In the genomic region with DNA sequence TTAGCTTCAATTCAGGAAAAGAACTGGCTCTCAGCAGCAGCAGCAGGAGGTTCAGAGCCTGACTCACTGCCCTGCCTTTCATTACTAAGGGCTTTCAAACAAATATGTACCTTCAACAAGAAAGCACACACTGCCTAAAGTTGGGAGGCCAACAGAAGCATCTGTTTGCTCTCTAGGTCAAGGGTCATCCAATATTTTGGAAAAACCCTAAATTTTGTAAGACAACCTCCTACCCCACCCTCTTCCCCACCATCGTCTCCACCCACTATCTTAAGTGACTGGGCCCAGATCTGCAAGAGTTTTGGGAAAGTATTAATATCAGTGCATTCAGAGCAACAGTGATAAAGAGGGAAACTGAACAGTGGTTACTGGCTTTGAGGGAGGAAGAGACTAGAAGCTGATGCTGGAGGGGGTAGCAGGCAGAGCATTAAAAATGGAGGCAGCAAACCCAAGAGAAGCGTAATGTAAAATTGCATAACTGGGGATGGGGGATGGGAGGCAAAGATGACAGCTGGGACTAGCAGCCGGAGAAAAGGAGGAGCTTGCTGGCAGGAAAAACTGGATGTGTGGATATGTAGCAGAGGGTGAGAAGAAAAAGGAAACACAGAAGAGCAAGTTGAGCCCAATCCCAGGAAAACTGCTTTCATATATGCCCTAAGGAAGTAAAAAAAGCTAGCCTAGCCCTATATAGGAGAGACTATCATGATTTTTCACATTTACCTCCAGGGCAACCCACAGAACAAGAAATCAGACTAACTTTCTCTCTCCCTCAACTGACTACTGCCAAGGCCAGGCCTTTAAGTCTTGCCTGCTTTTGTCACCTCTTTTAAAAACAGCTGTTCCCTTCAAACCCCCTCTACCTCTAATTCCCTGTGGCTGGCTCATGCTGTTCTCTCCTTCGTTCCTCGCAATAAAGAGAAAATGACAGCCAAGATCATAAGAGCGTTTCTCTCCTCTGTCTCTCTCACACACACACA, we compare ENCODE assay signal across 8 cellular contexts. TPM values are rescaled to one million over a fixed set of nuclear protein-coding genes. Genes with fewer than 3 reads are reported as not detected.
DNase-seq lines count a peak whose midpoint lies in the region; ATAC-seq and TF ChIP-seq lines count a peak whose summit lies in the region.

No MANE protein-coding gene starts in this region.

- H3K4me3 Mint-ChIP-seq in type B pancreatic cell = no peak overlapping the region

- peaks cover 33% of the 10 kb centered on the region for H3K4me1 Mint-ChIP-seq in type B pancreatic cell (ENCODE audit: unreplicated experiment)

- H3K36me3 Mint-ChIP-seq in type B pancreatic cell = peaks cover 3% of the 10 kb centered on the region

- no peak for TF ChIP-seq POLR2A in esophagus squamous epithelium (IDR thresholded peaks at IDR 0.05)

- peak; percentile 59 for ATAC-seq in omental fat pad (ENCODE audit: low FRiP score)
- no peak for ATAC-seq in HG02571 (IDR thresholded peaks at IDR 0.05; ENCODE audit: unreplicated experiment)

- DNase-seq in DMS53 (lab: John Stamatoyannopoulos, UW) (peak; percentile 64), OCI-M1 (lab: John Stamatoyannopoulos, UW) (peak; percentile 66), esophagus squamous epithelium (lab: John Stamatoyannopoulos, UW) (no peak), omental fat pad (ENCODE audit: low spot score) (no peak), GM20000 (ENCODE audit: low spot score) (no peak), type B pancreatic cell (ENCODE audit: extremely low spot score, unreplicated experiment) (no peak)
- no peak for DNase-seq in stimulated activated naive CD4-positive, alpha-beta T cell (lab: John Stamatoyannopoulos, UW)

- no peak overlapping the region for H3K27ac Mint-ChIP-seq in type B pancreatic cell

- intact Hi-C loops in esophagus squamous epithelium (cut with DNase I) = no loop called here

- no peaks in the 10 kb centered on the region for H3K27me3 ChIP-seq in esophagus squamous epithelium

- H3K9me3 Mint-ChIP-seq in type B pancreatic cell = no peaks in the 10 kb centered on the region

- peak overlapping the region; percentile 67 to 86 (median 82) for H3K27ac ChIP-seq in esophagus squamous epithelium

- peaks cover 0 to 5% (median 0%) of the 10 kb centered on the region in 3 donors for H3K36me3 ChIP-seq in esophagus squamous epithelium

- peaks cover 57 to 98% (median 68%) of the 10 kb centered on the region in 3 donors for H3K4me1 ChIP-seq in esophagus squamous epithelium

- H3K9me3 ChIP-seq in esophagus squamous epithelium = no peaks in the 10 kb centered on the region

- no peak for TF ChIP-seq CTCF in esophagus squamous epithelium (IDR thresholded peaks at IDR 0.05)
- TF ChIP-seq CTCF in omental fat pad (IDR thresholded peaks at IDR 0.05) = no peak
- TF ChIP-seq CTCF in GM20000 (IDR thresholded peaks at IDR 0.05; ENCODE audit: extremely low read depth, missing control alignments) = no peak
- no peak for TF ChIP-seq CTCF in type B pancreatic cell (conservative IDR thresholded peaks at IDR 0.05)

- 23 to 32% methylated on average over 6 of the region's 6 CpGs for WGBS in esophagus squamous epithelium, 2 donors

- no peaks in the 10 kb centered on the region for H3K27me3 Mint-ChIP-seq in type B pancreatic cell

- H3K4me3 ChIP-seq in esophagus squamous epithelium = peak overlapping the region in 1 of 4 donors; percentile 24

RNA-seq across cellular contexts. Expression of gene NPTN, which starts 31.5 kb away (rescaled TPM):
- 100 to 1,000 TPM in 1 of 4 donors, 10 to 100 TPM in 3; 81.6 to 125 (median 92.4) TPM for total RNA-seq in esophagus squamous epithelium
- total RNA-seq in omental fat pad = 10 to 100 TPM; 66.6 to 94.3 (median 88.8) TPM
- total RNA-seq in type B pancreatic cell (ENCODE audit: low replicate concordance) = 89.6 and 98.6 TPM in 2 replicates

Comparison
In these comparisons a context has a peak if more than half of its experiments do, and no peak if none do; other contexts are left out.
1. DNase-seq: peak in DMS53 (single experiment) and OCI-M1 (single experiment); none in esophagus squamous epithelium (single experiment), omental fat pad (single experiment), stimulated activated naive CD4-positive, alpha-beta T cell (0 of 6), GM20000 (single experiment) and type B pancreatic cell (single experiment).